Comparison of ENCODE assay signal across 14 cellular contexts in genomic region chr9:592733-593132, GRCh38.
DNase-seq lines count a peak whose midpoint lies in the region; ATAC-seq and TF ChIP-seq lines count a peak whose summit lies in the region.
"Had no signal": no experiment of that assay in that cellular context is flagged by ENCODE, and none has a peak within 500 bp of the region (broad histone marks: within the 10 kb centered on the region; RNA-seq: fewer than 3 reads in every experiment).

No MANE protein-coding gene starts in this region.

- TF ChIP-seq CTCF in MCF 10A (IDR thresholded peaks at IDR 0.05; ENCODE audit: unreplicated experiment), result no peak
- TF ChIP-seq CTCF in mammary epithelial cell (conservative IDR thresholded peaks at IDR 0.05 in 1 of 2, IDR thresholded peaks at IDR 0.05 in 1 of 2; ENCODE audit: extremely low read depth in 1 of 2, insufficient read depth in 1 of 2, low read depth in 1 of 2, low read length in 2 of 2), result no peak
- no peak for TF ChIP-seq CTCF in C4-2B (conservative IDR thresholded peaks at IDR 0.05)
- TF ChIP-seq CTCF in RWPE2 (IDR thresholded peaks at IDR 0.05; ENCODE audit: poor library complexity, severe bottlenecking), result no peak
- TF ChIP-seq CTCF in foreskin keratinocyte (conservative IDR thresholded peaks at IDR 0.05), result no peak

- H3K4me1 ChIP-seq in mammary epithelial cell (ENCODE audit: insufficient read depth, low read length), result peaks cover 32% of the 10 kb centered on the region
- peaks cover 41% of the 10 kb centered on the region for H3K4me1 ChIP-seq in RWPE2 (ENCODE audit: insufficient read depth, poor library complexity, severe bottlenecking)
- H3K4me1 ChIP-seq in foreskin keratinocyte, result peaks cover 38% of the 10 kb centered on the region

- no peaks in the 10 kb centered on the region for H3K9me3 Mint-ChIP-seq in MCF 10A (ENCODE audit: unreplicated experiment)
- H3K9me3 Mint-ChIP-seq: CD4-positive, alpha-beta T cell had no signal

- peaks cover 49% of the 10 kb centered on the region for H3K4me1 Mint-ChIP-seq in MCF 10A (ENCODE audit: insufficient read depth, unreplicated experiment)

- DNase-seq in MCF 10A (ENCODE audit: unreplicated experiment) (no peak), mammary epithelial cell (no peak), RWPE2 (ENCODE audit: low spot score) (no peak), foreskin keratinocyte (no peak), NCI-H526 treated with DMSO at 0.1 percent for 48 hours (lab: John Stamatoyannopoulos, UW) (no peak), substantia nigra (lab: John Stamatoyannopoulos, UW) (no peak)
- DNase-seq: 8988T; Calu3; CD4-positive, alpha-beta T cell; DMS 273 treated with DMSO at 0.1 percent for 48 hours; H7 had no signal

- intact Hi-C loops in MCF 10A (cut with micrococcal nuclease), result no loop called here
- intact Hi-C loops in mammary epithelial cell (cut with micrococcal nuclease), result loop anchor here (5.0 kb wide), 1 partner anchor 85 kb away; no protein-coding TSS in a partner anchor

- peaks cover 14% of the 10 kb centered on the region for H3K36me3 Mint-ChIP-seq in MCF 10A (ENCODE audit: insufficient read depth, unreplicated experiment)

- H3K27me3 ChIP-seq in mammary epithelial cell (ENCODE audit: insufficient read depth, low read length), result no peaks in the 10 kb centered on the region
- H3K27me3 ChIP-seq in RWPE2 (ENCODE audit: insufficient read depth, poor library complexity, severe bottlenecking), result no peaks in the 10 kb centered on the region
- H3K27me3 ChIP-seq in foreskin keratinocyte, result no peaks in the 10 kb centered on the region
- H3K27me3 ChIP-seq: BLaER1 treated with 17β-estradiol and CSF1 and Interleukin-3, amounts not matched to agents 10 nM and 100 nM had no signal

- ATAC-seq in RWPE2 (ENCODE audit: low read depth), result no peak
- no peak for ATAC-seq in foreskin keratinocyte

- POLR2A ChIA-PET in MCF 10A (lab: Yijun Ruan, JAX), result interaction anchor here (1.2 to 1.3 kb wide), 2 partner anchors 93 to 174 kb away, joined by 3 to 6 read pairs; no protein-coding TSS in a partner anchor

- no peaks in the 10 kb centered on the region for H4K20me1 ChIP-seq in mammary epithelial cell (ENCODE audit: insufficient read depth, low read length)
- H4K20me1 ChIP-seq: BLaER1 treated with 17β-estradiol and CSF1 and Interleukin-3, amounts not matched to agents 10 nM and 100 nM had no signal

- H3K4me2 ChIP-seq in mammary epithelial cell (ENCODE audit: insufficient read depth, low read depth, low read length), result no peak overlapping the region
- H3K4me2 ChIP-seq: BLaER1 treated with 17β-estradiol and CSF1 and Interleukin-3, amounts not matched to agents 10 nM and 100 nM; GM23338 had no signal

- H3K4me3 ChIP-seq in mammary epithelial cell (replicated peaks in 1 of 3; ENCODE audit: insufficient read depth in 1 of 3, low read depth in 2 of 3, low read length in 3 of 3), result no peak overlapping the region
- no peak overlapping the region for H3K4me3 ChIP-seq in RWPE2 (ENCODE audit: severe bottlenecking)
- H3K4me3 ChIP-seq: BLaER1 treated with 17β-estradiol and CSF1 and Interleukin-3, amounts not matched to agents 10 nM and 100 nM; GM23338 had no signal

- H3K79me2 ChIP-seq in mammary epithelial cell (ENCODE audit: insufficient read depth, low read length), result peaks cover 7% of the 10 kb centered on the region

- H3K36me3 ChIP-seq in mammary epithelial cell (ENCODE audit: insufficient read depth, low read length) (no peaks in the 10 kb centered on the region), RWPE2 (ENCODE audit: low read depth) (no peaks in the 10 kb centered on the region)
- H3K36me3 ChIP-seq: BLaER1 treated with 17β-estradiol and CSF1 and Interleukin-3, amounts not matched to agents 10 nM and 100 nM had no signal

- H3K4me3 Mint-ChIP-seq in MCF 10A (ENCODE audit: unreplicated experiment), result peak overlapping the region; percentile 9
- H3K4me3 Mint-ChIP-seq: CD4-positive, alpha-beta T cell; GM23338 had no signal

- no peaks in the 10 kb centered on the region for H3K27me3 Mint-ChIP-seq in MCF 10A (ENCODE audit: insufficient read depth, unreplicated experiment)
- H3K27me3 Mint-ChIP-seq: CD4-positive, alpha-beta T cell had no signal

- no TSS peak for BruUV-seq in MCF 10A (replicated peaks; lab: Mats Ljungman, UMichigan)
- BruUV-seq in mammary epithelial cell (replicated peaks; lab: Mats Ljungman, UMichigan), result no TSS peak

- no peak overlapping the region for H2AFZ ChIP-seq in mammary epithelial cell (ENCODE audit: low read depth, low read length)
- H2AFZ ChIP-seq: GM23338 had no signal

- H3K9me3 ChIP-seq in mammary epithelial cell (replicated peaks; ENCODE audit: insufficient read depth, low read length) (no peaks in the 10 kb centered on the region), RWPE2 (ENCODE audit: severe bottlenecking) (no peaks in the 10 kb centered on the region)
- H3K9me3 ChIP-seq: BLaER1 treated with 17β-estradiol and CSF1 and Interleukin-3, amounts not matched to agents 10 nM and 100 nM had no signal

- no peak overlapping the region for H3K9ac ChIP-seq in mammary epithelial cell (ENCODE audit: insufficient read depth, low read length)
- H3K9ac ChIP-seq: BLaER1 treated with 17β-estradiol and CSF1 and Interleukin-3, amounts not matched to agents 10 nM and 100 nM had no signal

- peak overlapping the region; percentile 87 for H3K27ac Mint-ChIP-seq in MCF 10A (ENCODE audit: low read depth, unreplicated experiment)
- H3K27ac Mint-ChIP-seq: CD4-positive, alpha-beta T cell; GM23338 had no signal

- dilution Hi-C loops in mammary epithelial cell (cut with HindIII; ENCODE audit: low sequenced_read_pairs), result no loop called here

- CTCF ChIA-PET in MCF 10A (lab: Yijun Ruan, JAX) (no interaction called here), mammary epithelial cell (lab: Charles Lee; ENCODE audit: low non-redundant PET) (no interaction called here)

- in situ Hi-C loops in mammary epithelial cell (cut with MboI; ENCODE audit: low sequenced_read_pairs in 2 of 2), result no loop called here

- H3K27ac ChIP-seq in mammary epithelial cell (ENCODE audit: insufficient read depth, low read depth, low read length) (no peak overlapping the region), C4-2B (peak overlapping the region; percentile 79; the same call in 1 of the 2 replicates), RWPE2 (ENCODE audit: poor library complexity, severe bottlenecking) (peak overlapping the region; percentile 52), foreskin keratinocyte (peak overlapping the region; percentile 6), substantia nigra (ENCODE audit: low read depth, low read length, poor library complexity, severe bottlenecking) (no peak overlapping the region)
- H3K27ac ChIP-seq: BLaER1 treated with 17β-estradiol and CSF1 and Interleukin-3, amounts not matched to agents 10 nM and 100 nM had no signal

- WGBS in mammary epithelial cell (ENCODE audit: low coverage, missing lambda C conversion rate), result 93% methylated on average over 3 of the region's 3 CpGs

Comparison
In these comparisons a context has a peak if more than half of its experiments do, and no peak if none do; other contexts are left out.
1. H3K27ac ChIP-seq: peak in C4-2B (single experiment), RWPE2 (single experiment) and foreskin keratinocyte (single experiment); none in mammary epithelial cell (single experiment) and substantia nigra (single experiment).